Comparison of ENCODE assay signal across 10 cellular contexts in genomic region chr2:237688081-237688480, GRCh38.
DNase-seq lines count a peak whose midpoint lies in the region; ATAC-seq, FAIRE-seq and TF ChIP-seq lines count a peak whose summit lies in the region.
"Had no signal": no experiment of that assay in that cellular context is flagged by ENCODE, and none has a peak within 500 bp of the region (broad histone marks: within the 10 kb centered on the region; RNA-seq: fewer than 3 reads in every experiment).

No MANE protein-coding gene starts in this region.

- no TSS peak for BruUV-seq in IMR-90 (replicated peaks; lab: Mats Ljungman, UMichigan)

- peaks cover 2% of the 10 kb centered on the region for H3K4me1 Mint-ChIP-seq in glutamatergic neuron (ENCODE audit: low read depth, unreplicated experiment)

- peak overlapping the region; percentile 83 for H3K14ac ChIP-seq in IMR-90 (replicated peaks; ENCODE audit: low read depth, low read length)

- peak overlapping the region; percentile 88 for H2AK5ac ChIP-seq in IMR-90 (ENCODE audit: low read depth, low read length)

- intact Hi-C loops in IMR-90 (cut with micrococcal nuclease) (loop anchor here (5.0 kb wide), 1 partner anchor 59 kb away; no protein-coding TSS in a partner anchor), spleen (cut with DNase I; ENCODE audit: low total_unique reads) (no loop called here)

- H4K91ac ChIP-seq in IMR-90 (ENCODE audit: insufficient read depth, low read depth, low read length) = peak overlapping the region; percentile 92

- H2BK120ac ChIP-seq in IMR-90 (ENCODE audit: low read depth, low read length) = peak overlapping the region; percentile 88

- ATAC-seq in IMR-90 (ENCODE audit: low read depth) = no peak
- ATAC-seq in activated naive CD4-positive, alpha-beta T cell treated with anti-CD3 and anti-CD28 coated beads, Interleukin-2, amount 50 U/mL, for 72 hours = no peak

- H3K27ac Mint-ChIP-seq in activated naive CD4-positive, alpha-beta T cell treated with anti-CD3 and anti-CD28 coated beads, Interleukin-2, amount 50 U/mL, for 72 hours = peak overlapping the region; percentile 84 to 90
- H3K27ac Mint-ChIP-seq in glutamatergic neuron (ENCODE audit: unreplicated experiment) = no peak overlapping the region

- peak overlapping the region; percentile 67 for H2BK5ac ChIP-seq in IMR-90 (ENCODE audit: low read depth, low read length, poor library complexity, severe bottlenecking)

- no peaks in the 10 kb centered on the region for H3K9me3 Mint-ChIP-seq in activated naive CD4-positive, alpha-beta T cell treated with anti-CD3 and anti-CD28 coated beads, Interleukin-2, amount 50 U/mL, for 72 hours
- peaks cover 13% of the 10 kb centered on the region for H3K9me3 Mint-ChIP-seq in glutamatergic neuron (ENCODE audit: unreplicated experiment)

- H4K5ac ChIP-seq in IMR-90 (ENCODE audit: low read depth, low read length) = peak overlapping the region; percentile 9; the same call in 1 of the 2 replicates

- H3K79me2 ChIP-seq in keratinocyte (ENCODE audit: control insufficient read depth, insufficient read depth, low read length) = peaks cover 7% of the 10 kb centered on the region

- H3K9ac ChIP-seq in IMR-90 (ENCODE audit: low read depth, low read length) (0 out of 2 replicates have a peak overlapping the region, but pooled peaks have one; percentile 10), keratinocyte (ENCODE audit: control insufficient read depth, extremely low read depth, insufficient read depth, low read length) (peak overlapping the region; percentile 65)

- peak overlapping the region; percentile 80 for H2BK20ac ChIP-seq in IMR-90 (ENCODE audit: low read depth, low read length)

- H3K27me3 ChIP-seq in IMR-90 (ENCODE audit: control insufficient read depth, insufficient read depth, low read length) (no peaks in the 10 kb centered on the region), keratinocyte (ENCODE audit: control insufficient read depth, extremely low read depth, insufficient read depth, low read length) (no peaks in the 10 kb centered on the region), spleen (replicated peaks in 1 of 7) (no peaks in the 10 kb centered on the region), H7 (ENCODE audit: control insufficient read depth, insufficient read depth, low read length) (no peaks in the 10 kb centered on the region), HAP-1 (ENCODE audit: low read depth) (no peaks in the 10 kb centered on the region)

- peak overlapping the region; percentile 81; the same call in 1 of the 2 replicates for H3K23ac ChIP-seq in IMR-90 (ENCODE audit: low read depth, low read length)

- H3K36me3 ChIP-seq in IMR-90 (ENCODE audit: control insufficient read depth, insufficient read depth, low read length) = no peaks in the 10 kb centered on the region; the same call in 1 of the 2 replicates
- no peaks in the 10 kb centered on the region for H3K36me3 ChIP-seq in keratinocyte (ENCODE audit: control insufficient read depth in 2 of 2, extremely low read depth in 1 of 2, insufficient read depth in 2 of 2, low read length in 2 of 2)
- H3K36me3 ChIP-seq in spleen = no peaks in the 10 kb centered on the region
- H3K36me3 ChIP-seq in H7 (replicated peaks; ENCODE audit: control insufficient read depth, insufficient read depth, low read length) = no peaks in the 10 kb centered on the region
- no peaks in the 10 kb centered on the region for H3K36me3 ChIP-seq in HAP-1 (replicated peaks)

- TF ChIP-seq CTCF in IMR-90 (conservative IDR thresholded peaks at IDR 0.05; ENCODE audit: low read depth, low read length) = no peak
- TF ChIP-seq CTCF in keratinocyte (optimal IDR thresholded peaks at IDR 0.05 in 1 of 3, IDR thresholded peaks at IDR 0.05 in 1 of 3, conservative IDR thresholded peaks at IDR 0.05 in 1 of 3; ENCODE audit: extremely low read depth in 1 of 3, insufficient read depth in 2 of 3, low read length in 3 of 3) = no peak
- TF ChIP-seq CTCF in spleen (IDR thresholded peaks at IDR 0.05 in 8 of 11, conservative IDR thresholded peaks at IDR 0.05 in 3 of 11) = no peak
- TF ChIP-seq CTCF in glutamatergic neuron (IDR thresholded peaks at IDR 0.05; ENCODE audit: partially characterized antibody, unreplicated experiment) = no peak

- H3K9me3 ChIP-seq in IMR-90 (ENCODE audit: control insufficient read depth, insufficient read depth, low read length) = no peaks in the 10 kb centered on the region
- no peaks in the 10 kb centered on the region for H3K9me3 ChIP-seq in keratinocyte (ENCODE audit: control insufficient read depth, low read depth, low read length)
- no peaks in the 10 kb centered on the region for H3K9me3 ChIP-seq in spleen
- no peaks in the 10 kb centered on the region for H3K9me3 ChIP-seq in HAP-1

- H3K36me3 Mint-ChIP-seq in activated naive CD4-positive, alpha-beta T cell treated with anti-CD3 and anti-CD28 coated beads, Interleukin-2, amount 50 U/mL, for 72 hours = peaks cover 5 to 7% of the 10 kb centered on the region in 2 donors
- no peaks in the 10 kb centered on the region for H3K36me3 Mint-ChIP-seq in glutamatergic neuron (ENCODE audit: unreplicated experiment)

- peaks cover 17 to 68% of the 10 kb centered on the region in 2 experiments for H3K79me1 ChIP-seq in IMR-90 (ENCODE audit: low read depth in 1 of 2, low read length in 2 of 2)

- H2BK15ac ChIP-seq in IMR-90 (ENCODE audit: low read depth, low read length) = peak overlapping the region; percentile 51; the same call in 1 of the 3 replicates

- H4K20me1 ChIP-seq in IMR-90 (ENCODE audit: insufficient read depth, low read length) (0 out of 2 replicates have a peak, but pooled peaks cover 6% of the 10 kb centered on the region), keratinocyte (ENCODE audit: control insufficient read depth, extremely low read depth, insufficient read depth, low read length) (no peaks in the 10 kb centered on the region)

- no peak for DNase-seq in IMR-90
- no peak for DNase-seq in activated naive CD4-positive, alpha-beta T cell treated with anti-CD3 and anti-CD28 coated beads, Interleukin-2, amount 50 U/mL, for 72 hours (ENCODE audit: low spot score in 2 of 2)
- no peak for DNase-seq in keratinocyte (ENCODE audit: low read depth, low spot score)
- DNase-seq in spleen = no peak
- DNase-seq in H7 = no peak
- DNase-seq in HAP-1 (ENCODE audit: low spot score in 2 of 2) = no peak
- DNase-seq in middle frontal gyrus (ENCODE audit: extremely low spot score, low spot score) = no peak
- no peak for DNase-seq in glutamatergic neuron
- DNase-seq: cortex of kidney, NCI-H446 had no signal

- H3K9me1 ChIP-seq in IMR-90 (ENCODE audit: insufficient read depth, low read length) (peaks cover 11% of the 10 kb centered on the region), keratinocyte (ENCODE audit: control insufficient read depth, extremely low read depth, insufficient read depth, low read length) (no peaks in the 10 kb centered on the region)

- H3K4me3 Mint-ChIP-seq in glutamatergic neuron (ENCODE audit: unreplicated experiment) = no peak overlapping the region

- in situ Hi-C loops in IMR-90 (cut with MboI; ENCODE audit: low sequenced_read_pairs) (no loop called here), HAP-1 (cut with MboI; ENCODE audit: low sequenced_read_pairs) (no loop called here)

- H3K4me2 ChIP-seq in IMR-90 (ENCODE audit: low read depth, low read length) (peak overlapping the region; percentile 23), keratinocyte (ENCODE audit: control insufficient read depth, extremely low read depth, insufficient read depth, low read depth, low read length) (peak overlapping the region; percentile 57)

- H2AFZ ChIP-seq in IMR-90 (replicated peaks; ENCODE audit: low read length, poor library complexity) (no peak overlapping the region), keratinocyte (ENCODE audit: control insufficient read depth, low read length) (no peak overlapping the region)

- H2AK9ac ChIP-seq in IMR-90 (replicated peaks; ENCODE audit: low read depth, low read length, poor library complexity) = peak overlapping the region; percentile 45

- peak overlapping the region; percentile 68 for H3K56ac ChIP-seq in IMR-90 (ENCODE audit: extremely low read depth, insufficient read depth, low read length)

- WGBS in IMR-90 (ENCODE audit: extremely low coverage in 2 of 2, insufficient read length in 1 of 2), 2 experiments = no CpG with 5 or more reads among the region's 1 CpG
- WGBS in spleen, 5 donors = 55 to 100% (median 79%) methylated on average over 1 of the region's 1 CpG

- POLR2A ChIA-PET in IMR-90 (lab: Charles Lee; ENCODE audit: unreplicated experiment) = interaction anchor here (0.6 to 1.1 kb wide), 3 partner anchors 11 to 274 kb away, joined by 4 to 6 read pairs (median 4); partner anchors contain the start of gene COL6A3

- no peak overlapping the region for H3K4me3 ChIP-seq in IMR-90 (ENCODE audit: insufficient read depth, low read depth, low read length)
- peak overlapping the region in 1 of 3 experiments; percentile 34 for H3K4me3 ChIP-seq in keratinocyte (ENCODE audit: control insufficient read depth in 2 of 3, extremely low read depth in 1 of 3, insufficient read depth in 2 of 3, low read depth in 1 of 3, low read length in 3 of 3)
- peak overlapping the region in 1 of 8 donors; percentile 41 for H3K4me3 ChIP-seq in spleen
- no peak overlapping the region for H3K4me3 ChIP-seq in H7 (ENCODE audit: insufficient read depth, low read depth, low read length)
- no peak overlapping the region for H3K4me3 ChIP-seq in HAP-1

- CTCF ChIA-PET in IMR-90 (lab: Yijun Ruan, JAX) = interaction anchor here (1.0 to 2.0 kb wide), 3 partner anchors 10 to 107 kb away, joined by 3 to 8 read pairs (median 7); no protein-coding TSS in a partner anchor

- H3K27ac ChIP-seq in IMR-90 (ENCODE audit: insufficient read depth, low read length) (peak overlapping the region; percentile 71), keratinocyte (ENCODE audit: control insufficient read depth, insufficient read depth, low read length) (peak overlapping the region; percentile 83), spleen (peak overlapping the region; percentile 32 to 100 (median 96))

- peak overlapping the region; percentile 10 for H3K18ac ChIP-seq in IMR-90 (ENCODE audit: low read depth, low read length)

- H3K27me3 Mint-ChIP-seq in glutamatergic neuron (ENCODE audit: unreplicated experiment) = peaks cover 3% of the 10 kb centered on the region

- dilution Hi-C loops in IMR-90 (cut with HindIII; ENCODE audit: low sequenced_read_pairs, unreplicated experiment) (no loop called here), keratinocyte (cut with MboI; ENCODE audit: extremely low pct_ligation_motif_present, low sequenced_read_pairs) (no loop called here)

- H3K4ac ChIP-seq in IMR-90 (ENCODE audit: low read depth, low read length) = peak overlapping the region; percentile 90

- no peak for TF ChIP-seq RAD21 in IMR-90 (IDR thresholded peaks at IDR 0.05; ENCODE audit: low read length)

- no peak for TF ChIP-seq POLR2A in IMR-90 (IDR thresholded peaks at IDR 0.05; ENCODE audit: low read depth, low read length)
- no peak for TF ChIP-seq POLR2A in spleen (IDR thresholded peaks at IDR 0.05)

- H3K4me1 ChIP-seq in IMR-90 (ENCODE audit: control insufficient read depth, insufficient read depth, low read length) = peaks cover 15% of the 10 kb centered on the region
- H3K4me1 ChIP-seq in keratinocyte (ENCODE audit: control insufficient read depth, extremely low read depth, insufficient read depth, low read length) = peaks cover 31% of the 10 kb centered on the region
- H3K4me1 ChIP-seq in spleen = peaks cover 28 to 66% (median 52%) of the 10 kb centered on the region in 6 donors
- H3K4me1 ChIP-seq in HAP-1 = peaks cover 4% of the 10 kb centered on the region

- peak overlapping the region; percentile 11 to 74; a peak in 3 of 4 replicates for H4K8ac ChIP-seq in IMR-90 (ENCODE audit: low read depth in 2 of 2, low read length in 2 of 2)

- no peak for FAIRE-seq in keratinocyte (lab: Jason Lieb, UNC)
